Comparison of ENCODE assay signal across 8 cellular contexts in the genomic region with DNA sequence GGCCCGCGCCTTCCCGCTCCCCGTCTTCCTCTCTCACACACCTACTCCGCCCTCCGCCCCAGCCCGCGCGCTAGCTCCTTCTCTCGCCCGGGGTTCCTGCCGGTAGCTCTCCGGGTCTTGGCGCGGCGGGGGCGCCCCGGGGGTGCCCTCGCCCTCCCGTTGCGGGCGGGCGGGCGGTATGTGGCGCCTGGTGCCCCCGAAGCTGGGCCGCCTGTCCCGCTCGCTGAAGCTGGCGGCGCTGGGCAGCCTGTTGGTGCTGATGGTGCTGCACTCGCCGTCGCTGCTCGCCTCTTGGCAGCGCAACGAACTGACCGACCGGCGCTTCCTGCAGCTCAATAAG. TPM values are rescaled to one million over a fixed set of nuclear protein-coding genes. Genes with fewer than 3 reads are reported as not detected.
A peak's percentile ranks its signal among the peaks of the same experiment; 100 is the strongest.
DNase-seq lines count a peak whose midpoint lies in the region; ATAC-seq, FAIRE-seq and TF ChIP-seq lines count a peak whose summit lies in the region.

No MANE protein-coding gene starts in this region.

- DNase-seq in activated CD8-positive, alpha-beta memory T cell treated with anti-CD3 and anti-CD28 coated beads, Interleukin-2, amount 10 ng/mL, durations not matched to agents 7 days and 5 days, result no peak
- DNase-seq in activated CD8-positive, alpha-beta memory T cell treated with anti-CD3 and anti-CD28 coated beads, Interleukin-2, amount 50 U/mL, for 4 hours, result no peak
- DNase-seq in astrocyte of the cerebellum (ENCODE audit: low read depth) (no peak), kidney (no peak), NCI-H1092 treated with DMSO at 0.1 percent for 48 hours (lab: John Stamatoyannopoulos, UW) (no peak)
- DNase-seq in activated CD8-positive, alpha-beta memory T cell treated with anti-CD3 and anti-CD28 coated beads for 24 hours, result no peak

- H3K9me3 Mint-ChIP-seq in activated CD8-positive, alpha-beta memory T cell treated with anti-CD3 and anti-CD28 coated beads, Interleukin-2, amount 10 ng/mL, durations not matched to agents 7 days and 5 days (ENCODE audit: low read depth), result no peaks in the 10 kb centered on the region

- peak overlapping the region; percentile 66 to 79 for H3K9ac ChIP-seq in kidney (ENCODE audit: low read length in 2 of 2)
- H3K9ac ChIP-seq in stomach smooth muscle (ENCODE audit: low read length in 2 of 2), result peak overlapping the region; percentile 85 to 93

- H3K27me3 Mint-ChIP-seq in activated CD8-positive, alpha-beta memory T cell treated with anti-CD3 and anti-CD28 coated beads, Interleukin-2, amount 10 ng/mL, durations not matched to agents 7 days and 5 days, result peaks cover 21% of the 10 kb centered on the region

- H3K36me3 Mint-ChIP-seq in activated CD8-positive, alpha-beta memory T cell treated with anti-CD3 and anti-CD28 coated beads, Interleukin-2, amount 10 ng/mL, durations not matched to agents 7 days and 5 days, result no peaks in the 10 kb centered on the region

- intact Hi-C loops in kidney (cut with DNase I), result no loop called here

- in situ Hi-C loops in astrocyte of the cerebellum (cut with HindIII; ENCODE audit: low sequenced_read_pairs), result no loop called here

- peak overlapping the region; percentile 90 for H3K27ac Mint-ChIP-seq in activated CD8-positive, alpha-beta memory T cell treated with anti-CD3 and anti-CD28 coated beads, Interleukin-2, amount 10 ng/mL, durations not matched to agents 7 days and 5 days

- peak overlapping the region; percentile 95 for H3K4me3 Mint-ChIP-seq in activated CD8-positive, alpha-beta memory T cell treated with anti-CD3 and anti-CD28 coated beads, Interleukin-2, amount 10 ng/mL, durations not matched to agents 7 days and 5 days

- H3K27ac ChIP-seq in kidney (ENCODE audit: low read depth in 2 of 2, low read length in 2 of 2) (peak overlapping the region; percentile 99), stomach smooth muscle (ENCODE audit: low read length) (peak overlapping the region; percentile 94)

- H3K36me3 ChIP-seq in kidney (ENCODE audit: control insufficient read depth in 1 of 2, insufficient read depth in 2 of 2, low read length in 2 of 2), result no peaks in the 10 kb centered on the region
- no peaks in the 10 kb centered on the region for H3K36me3 ChIP-seq in stomach smooth muscle (ENCODE audit: control insufficient read depth in 2 of 2, insufficient read depth in 2 of 2, low read length in 2 of 2)

- peak; percentile 10 for ATAC-seq in activated CD8-positive, alpha-beta memory T cell treated with anti-CD3 and anti-CD28 coated beads, Interleukin-2, amount 10 ng/mL, durations not matched to agents 7 days and 5 days
- ATAC-seq in HG02642 (IDR thresholded peaks at IDR 0.05; ENCODE audit: poor library complexity, unreplicated experiment), result no peak

- no peaks in the 10 kb centered on the region for H3K27me3 ChIP-seq in stomach smooth muscle (ENCODE audit: control insufficient read depth in 1 of 2, insufficient read depth in 2 of 2, low read length in 2 of 2)

- FAIRE-seq in kidney (lab: Jason Lieb, UNC), result no peak

- CTCF ChIA-PET in activated CD8-positive, alpha-beta memory T cell treated with anti-CD3 and anti-CD28 coated beads, Interleukin-2, amount 10 ng/mL, durations not matched to agents 7 days and 5 days (lab: Charles Lee), result interaction anchor here (0.6 to 3.0 kb wide), 10 partner anchors 12 to 970 kb away, joined by 3 to 15 read pairs (median 6); partner anchors contain the start of genes SLC9A9 and U2SURP

- TF ChIP-seq CTCF in astrocyte of the cerebellum (IDR thresholded peaks at IDR 0.05; ENCODE audit: low read depth, low read length, missing control alignments) (no peak), kidney (IDR thresholded peaks at IDR 0.05; ENCODE audit: borderline replicate concordance, extremely low read depth, insufficient read depth) (no peak)

- H3K4me1 Mint-ChIP-seq in activated CD8-positive, alpha-beta memory T cell treated with anti-CD3 and anti-CD28 coated beads, Interleukin-2, amount 10 ng/mL, durations not matched to agents 7 days and 5 days, result peaks cover 21% of the 10 kb centered on the region

- H3K4me1 ChIP-seq in kidney (ENCODE audit: control insufficient read depth in 1 of 2, insufficient read depth in 1 of 2, low read depth in 1 of 2, low read length in 2 of 2) (no peaks in the 10 kb centered on the region), stomach smooth muscle (ENCODE audit: control insufficient read depth, insufficient read depth, low read length) (peaks cover 2% of the 10 kb centered on the region)

- H3K9me3 ChIP-seq in kidney (ENCODE audit: control insufficient read depth in 1 of 2, low read length in 2 of 2) (no peaks in the 10 kb centered on the region), stomach smooth muscle (ENCODE audit: control insufficient read depth in 2 of 2, low read length in 2 of 2) (no peaks in the 10 kb centered on the region)

- peak overlapping the region; percentile 94 for H3K4me3 ChIP-seq in astrocyte of the cerebellum (ENCODE audit: low read depth, low read length)
- H3K4me3 ChIP-seq in kidney (ENCODE audit: low read length in 2 of 2), result peak overlapping the region; percentile 81 to 92
- peak overlapping the region; percentile 88 to 95 for H3K4me3 ChIP-seq in stomach smooth muscle (ENCODE audit: low read length in 2 of 2)

RNA-seq across cellular contexts. Expression of gene DIPK2A, which starts 0.5 kb away (rescaled TPM):
- 10 to 100 TPM; 21.7 to 22.3 TPM for total RNA-seq in activated CD8-positive, alpha-beta memory T cell treated with anti-CD3 and anti-CD28 coated beads, Interleukin-2, amount 10 ng/mL, durations not matched to agents 7 days and 5 days
- total RNA-seq in kidney, result 15.5 TPM
- 4.9 TPM for polyA plus RNA-seq in kidney (ENCODE audit: insufficient read depth, low read depth, low replicate concordance)
